1 cellular context compared by ENCODE assay signal in the genomic region with DNA sequence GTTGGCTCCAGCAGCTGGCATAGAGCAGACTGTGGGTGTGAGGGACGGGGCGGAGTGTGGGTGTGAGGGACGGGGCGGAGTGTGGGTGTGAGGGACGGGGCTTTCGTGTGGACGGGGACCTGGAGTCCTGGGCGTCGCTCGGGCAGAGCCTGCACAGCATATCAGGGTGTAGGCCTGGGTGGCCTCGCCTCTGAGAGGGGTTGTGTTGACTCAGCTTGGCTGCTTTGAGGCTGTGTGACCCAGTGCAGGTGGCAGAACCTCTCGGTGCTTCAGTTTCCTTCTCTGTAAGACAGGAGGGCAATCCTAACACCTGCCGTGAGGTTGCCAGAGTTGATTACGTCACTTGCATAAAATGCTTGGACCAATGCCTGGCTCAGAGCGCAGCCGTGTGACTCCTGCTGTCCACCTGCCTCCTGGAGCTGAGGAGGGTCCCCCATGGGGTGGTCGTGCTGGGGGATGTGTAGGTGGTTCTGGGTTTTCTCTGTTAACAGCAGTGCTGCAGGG.
TF ChIP-seq lines count a peak whose summit lies in the region.

No MANE protein-coding gene starts in this region.

TF ChIP-seq in liver, 16 proteins besides CTCF, POLR2A, EP300 and RAD21 (continued from another document):
- TF ChIP-seq, protein P1, sequence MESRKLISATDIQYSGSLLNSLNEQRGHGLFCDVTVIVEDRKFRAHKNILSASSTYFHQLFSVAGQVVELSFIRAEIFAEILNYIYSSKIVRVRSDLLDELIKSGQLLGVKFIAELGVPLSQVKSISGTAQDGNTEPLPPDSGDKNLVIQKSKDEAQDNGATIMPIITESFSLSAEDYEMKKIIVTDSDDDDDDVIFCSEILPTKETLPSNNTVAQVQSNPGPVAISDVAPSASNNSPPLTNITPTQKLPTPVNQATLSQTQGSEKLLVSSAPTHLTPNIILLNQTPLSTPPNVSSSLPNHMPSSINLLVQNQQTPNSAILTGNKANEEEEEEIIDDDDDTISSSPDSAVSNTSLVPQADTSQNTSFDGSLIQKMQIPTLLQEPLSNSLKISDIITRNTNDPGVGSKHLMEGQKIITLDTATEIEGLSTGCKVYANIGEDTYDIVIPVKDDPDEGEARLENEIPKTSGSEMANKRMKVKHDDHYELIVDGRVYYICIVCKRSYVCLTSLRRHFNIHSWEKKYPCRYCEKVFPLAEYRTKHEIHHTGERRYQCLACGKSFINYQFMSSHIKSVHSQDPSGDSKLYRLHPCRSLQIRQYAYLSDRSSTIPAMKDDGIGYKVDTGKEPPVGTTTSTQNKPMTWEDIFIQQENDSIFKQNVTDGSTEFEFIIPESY (IDR thresholded peaks at IDR 0.05) = no peak
- TF ChIP-seq RXRA (IDR thresholded peaks at IDR 0.05) (no peak), NR2F2 (IDR thresholded peaks at IDR 0.05) (no peak), YY1 (IDR thresholded peaks at IDR 0.05) (no peak), HNF4G (IDR thresholded peaks at IDR 0.05) (no peak), SP1 (IDR thresholded peaks at IDR 0.05) (no peak)
- TF ChIP-seq, protein P2, sequence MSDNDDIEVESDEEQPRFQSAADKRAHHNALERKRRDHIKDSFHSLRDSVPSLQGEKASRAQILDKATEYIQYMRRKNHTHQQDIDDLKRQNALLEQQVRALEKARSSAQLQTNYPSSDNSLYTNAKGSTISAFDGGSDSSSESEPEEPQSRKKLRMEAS (IDR thresholded peaks at IDR 0.05) = no peak
- TF ChIP-seq, protein P3, sequence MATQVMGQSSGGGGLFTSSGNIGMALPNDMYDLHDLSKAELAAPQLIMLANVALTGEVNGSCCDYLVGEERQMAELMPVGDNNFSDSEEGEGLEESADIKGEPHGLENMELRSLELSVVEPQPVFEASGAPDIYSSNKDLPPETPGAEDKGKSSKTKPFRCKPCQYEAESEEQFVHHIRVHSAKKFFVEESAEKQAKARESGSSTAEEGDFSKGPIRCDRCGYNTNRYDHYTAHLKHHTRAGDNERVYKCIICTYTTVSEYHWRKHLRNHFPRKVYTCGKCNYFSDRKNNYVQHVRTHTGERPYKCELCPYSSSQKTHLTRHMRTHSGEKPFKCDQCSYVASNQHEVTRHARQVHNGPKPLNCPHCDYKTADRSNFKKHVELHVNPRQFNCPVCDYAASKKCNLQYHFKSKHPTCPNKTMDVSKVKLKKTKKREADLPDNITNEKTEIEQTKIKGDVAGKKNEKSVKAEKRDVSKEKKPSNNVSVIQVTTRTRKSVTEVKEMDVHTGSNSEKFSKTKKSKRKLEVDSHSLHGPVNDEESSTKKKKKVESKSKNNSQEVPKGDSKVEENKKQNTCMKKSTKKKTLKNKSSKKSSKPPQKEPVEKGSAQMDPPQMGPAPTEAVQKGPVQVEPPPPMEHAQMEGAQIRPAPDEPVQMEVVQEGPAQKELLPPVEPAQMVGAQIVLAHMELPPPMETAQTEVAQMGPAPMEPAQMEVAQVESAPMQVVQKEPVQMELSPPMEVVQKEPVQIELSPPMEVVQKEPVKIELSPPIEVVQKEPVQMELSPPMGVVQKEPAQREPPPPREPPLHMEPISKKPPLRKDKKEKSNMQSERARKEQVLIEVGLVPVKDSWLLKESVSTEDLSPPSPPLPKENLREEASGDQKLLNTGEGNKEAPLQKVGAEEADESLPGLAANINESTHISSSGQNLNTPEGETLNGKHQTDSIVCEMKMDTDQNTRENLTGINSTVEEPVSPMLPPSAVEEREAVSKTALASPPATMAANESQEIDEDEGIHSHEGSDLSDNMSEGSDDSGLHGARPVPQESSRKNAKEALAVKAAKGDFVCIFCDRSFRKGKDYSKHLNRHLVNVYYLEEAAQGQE (IDR thresholded peaks at IDR 0.05) = no peak
TF ChIP-seq in liver: peak in this region for 0.
